In the genomic region with DNA sequence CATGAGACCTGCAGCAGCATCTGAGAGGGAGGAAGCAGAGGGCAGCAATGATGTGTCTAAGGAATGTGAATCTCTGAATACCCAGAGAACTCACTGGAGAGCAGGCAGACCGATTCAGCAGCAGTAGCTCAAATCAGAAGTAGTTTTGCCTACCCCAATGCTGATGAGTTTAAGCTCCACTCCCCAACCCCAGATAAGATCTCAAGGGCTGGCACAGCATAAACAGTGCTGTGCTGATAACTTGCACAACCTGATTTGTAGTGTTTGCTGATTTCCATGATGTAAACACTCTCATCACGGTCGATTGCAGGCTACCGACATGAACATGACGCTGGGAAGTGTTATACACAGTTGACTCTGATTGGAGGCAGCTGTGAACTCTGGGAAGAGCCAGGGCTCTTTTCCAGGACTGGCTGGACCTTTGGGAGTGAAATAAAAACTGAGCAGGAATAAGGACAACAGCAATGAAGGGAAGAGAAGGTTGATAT, we compare ENCODE assay signal across 1 cellular context.
TF ChIP-seq lines count a peak whose summit lies in the region.

No MANE protein-coding gene starts in this region.

TF ChIP-seq in HepG2, 621 proteins besides CTCF, POLR2A, EP300 and RAD21 (continued from another document and continues in another):
- TF ChIP-seq FOXP1 (IDR thresholded peaks at IDR 0.05) (no peak), FOXP1 (CRISPR knock-in tag; IDR thresholded peaks at IDR 0.05) (peak; percentile 91), ZSCAN20 (CRISPR knock-in tag; IDR thresholded peaks at IDR 0.05; ENCODE audit: borderline replicate concordance) (no peak), ZNF557 (CRISPR knock-in tag; IDR thresholded peaks at IDR 0.05) (no peak), CBX2 (IDR thresholded peaks at IDR 0.05; ENCODE audit: low read depth, low read length) (no peak), CBX2 (CRISPR knock-in tag; IDR thresholded peaks at IDR 0.05; ENCODE audit: low read depth) (no peak), MTF1 (CRISPR knock-in tag; IDR thresholded peaks at IDR 0.05) (no peak), MTERF4 (CRISPR knock-in tag; IDR thresholded peaks at IDR 0.05) (no peak), CEBPB (IDR thresholded peaks at IDR 0.05; ENCODE audit: borderline replicate concordance, low read depth, low read length) (peak; percentile 63; the same call in 1 of the 2 replicates), ZNF546 (CRISPR knock-in tag; conservative IDR thresholded peaks at IDR 0.05) (no peak), ZNF136 (CRISPR knock-in tag; IDR thresholded peaks at IDR 0.05; ENCODE audit: low read depth) (no peak), NAIF1 (CRISPR knock-in tag; IDR thresholded peaks at IDR 0.05; ENCODE audit: borderline replicate concordance) (no peak), ZNF576 (CRISPR knock-in tag; IDR thresholded peaks at IDR 0.05) (no peak), ZFAT (CRISPR knock-in tag; conservative IDR thresholded peaks at IDR 0.05) (no peak), PTBP1 (IDR thresholded peaks at IDR 0.05; ENCODE audit: low read depth, low read length, poor library complexity, severe bottlenecking) (no peak), CEBPG (CRISPR knock-in tag; IDR thresholded peaks at IDR 0.05) (peak; percentile 63), ZNF18 (CRISPR knock-in tag; IDR thresholded peaks at IDR 0.05; ENCODE audit: insufficient replicate concordance) (no peak), ZSCAN30 (CRISPR knock-in tag; IDR thresholded peaks at IDR 0.05) (no peak), ZHX1 (CRISPR knock-in tag; IDR thresholded peaks at IDR 0.05; ENCODE audit: low read depth) (no peak), ZBTB1 (CRISPR knock-in tag; IDR thresholded peaks at IDR 0.05; ENCODE audit: borderline replicate concordance) (no peak), ZNF564 (CRISPR knock-in tag; IDR thresholded peaks at IDR 0.05) (no peak), ZNF737 (CRISPR knock-in tag; IDR thresholded peaks at IDR 0.05; ENCODE audit: borderline replicate concordance) (no peak), KMT2A (CRISPR knock-in tag; IDR thresholded peaks at IDR 0.05) (no peak), ZNF652 (CRISPR knock-in tag; IDR thresholded peaks at IDR 0.05; ENCODE audit: borderline replicate concordance, low read depth) (no peak), MAX (IDR thresholded peaks at IDR 0.05) (peak; percentile 38; the same call in 1 of the 2 replicates), ZNF773 (CRISPR knock-in tag; IDR thresholded peaks at IDR 0.05; ENCODE audit: borderline replicate concordance) (no peak), FOXK1 (CRISPR knock-in tag; IDR thresholded peaks at IDR 0.05; ENCODE audit: borderline replicate concordance, low read depth) (peak; percentile 73; the same call in 1 of the 2 replicates), ZNF343 (CRISPR knock-in tag; IDR thresholded peaks at IDR 0.05) (no peak), GATA4 (IDR thresholded peaks at IDR 0.05; ENCODE audit: borderline replicate concordance, low read depth) (no peak), ZSCAN25 (CRISPR knock-in tag; IDR thresholded peaks at IDR 0.05) (no peak), E2F1 (CRISPR knock-in tag; IDR thresholded peaks at IDR 0.05) (no peak), ZFP1 (CRISPR knock-in tag; IDR thresholded peaks at IDR 0.05) (no peak), ZNF484 (CRISPR knock-in tag; IDR thresholded peaks at IDR 0.05; ENCODE audit: borderline replicate concordance, low read depth) (no peak), ZNF891 (CRISPR knock-in tag; IDR thresholded peaks at IDR 0.05) (no peak), TGIF2 (CRISPR knock-in tag; IDR thresholded peaks at IDR 0.05) (no peak), SIX1 (CRISPR knock-in tag; IDR thresholded peaks at IDR 0.05; ENCODE audit: borderline replicate concordance) (no peak), ZFP36L1 (CRISPR knock-in tag; IDR thresholded peaks at IDR 0.05) (no peak)
- TF ChIP-seq, protein P1, sequence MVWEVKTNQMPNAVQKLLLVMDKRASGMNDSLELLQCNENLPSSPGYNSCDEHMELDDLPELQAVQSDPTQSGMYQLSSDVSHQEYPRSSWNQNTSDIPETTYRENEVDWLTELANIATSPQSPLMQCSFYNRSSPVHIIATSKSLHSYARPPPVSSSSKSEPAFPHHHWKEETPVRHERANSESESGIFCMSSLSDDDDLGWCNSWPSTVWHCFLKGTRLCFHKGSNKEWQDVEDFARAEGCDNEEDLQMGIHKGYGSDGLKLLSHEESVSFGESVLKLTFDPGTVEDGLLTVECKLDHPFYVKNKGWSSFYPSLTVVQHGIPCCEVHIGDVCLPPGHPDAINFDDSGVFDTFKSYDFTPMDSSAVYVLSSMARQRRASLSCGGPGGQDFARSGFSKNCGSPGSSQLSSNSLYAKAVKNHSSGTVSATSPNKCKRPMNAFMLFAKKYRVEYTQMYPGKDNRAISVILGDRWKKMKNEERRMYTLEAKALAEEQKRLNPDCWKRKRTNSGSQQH (CRISPR knock-in tag; IDR thresholded peaks at IDR 0.05; ENCODE audit: low read depth) = no peak
- TF ChIP-seq, protein P2, sequence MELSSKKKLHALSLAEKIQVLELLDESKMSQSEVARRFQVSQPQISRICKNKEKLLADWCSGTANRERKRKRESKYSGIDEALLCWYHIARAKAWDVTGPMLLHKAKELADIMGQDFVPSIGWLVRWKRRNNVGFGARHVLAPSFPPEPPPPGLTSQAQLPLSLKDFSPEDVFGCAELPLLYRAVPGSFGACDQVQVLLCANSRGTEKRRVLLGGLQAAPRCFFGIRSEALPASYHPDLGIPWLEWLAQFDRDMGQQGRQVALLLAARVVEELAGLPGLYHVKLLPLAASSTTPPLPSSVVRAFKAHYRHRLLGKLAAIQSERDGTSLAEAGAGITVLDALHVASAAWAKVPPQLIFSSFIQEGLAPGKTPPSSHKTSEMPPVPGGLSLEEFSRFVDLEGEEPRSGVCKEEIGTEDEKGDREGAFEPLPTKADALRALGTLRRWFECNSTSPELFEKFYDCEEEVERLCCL (CRISPR knock-in tag; IDR thresholded peaks at IDR 0.05; ENCODE audit: borderline replicate concordance) = no peak
- TF ChIP-seq, protein P3, sequence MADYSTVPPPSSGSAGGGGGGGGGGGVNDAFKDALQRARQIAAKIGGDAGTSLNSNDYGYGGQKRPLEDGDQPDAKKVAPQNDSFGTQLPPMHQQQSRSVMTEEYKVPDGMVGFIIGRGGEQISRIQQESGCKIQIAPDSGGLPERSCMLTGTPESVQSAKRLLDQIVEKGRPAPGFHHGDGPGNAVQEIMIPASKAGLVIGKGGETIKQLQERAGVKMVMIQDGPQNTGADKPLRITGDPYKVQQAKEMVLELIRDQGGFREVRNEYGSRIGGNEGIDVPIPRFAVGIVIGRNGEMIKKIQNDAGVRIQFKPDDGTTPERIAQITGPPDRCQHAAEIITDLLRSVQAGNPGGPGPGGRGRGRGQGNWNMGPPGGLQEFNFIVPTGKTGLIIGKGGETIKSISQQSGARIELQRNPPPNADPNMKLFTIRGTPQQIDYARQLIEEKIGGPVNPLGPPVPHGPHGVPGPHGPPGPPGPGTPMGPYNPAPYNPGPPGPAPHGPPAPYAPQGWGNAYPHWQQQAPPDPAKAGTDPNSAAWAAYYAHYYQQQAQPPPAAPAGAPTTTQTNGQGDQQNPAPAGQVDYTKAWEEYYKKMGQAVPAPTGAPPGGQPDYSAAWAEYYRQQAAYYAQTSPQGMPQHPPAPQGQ (CRISPR knock-in tag; IDR thresholded peaks at IDR 0.05; ENCODE audit: borderline replicate concordance) = no peak
- TF ChIP-seq, protein P4, sequence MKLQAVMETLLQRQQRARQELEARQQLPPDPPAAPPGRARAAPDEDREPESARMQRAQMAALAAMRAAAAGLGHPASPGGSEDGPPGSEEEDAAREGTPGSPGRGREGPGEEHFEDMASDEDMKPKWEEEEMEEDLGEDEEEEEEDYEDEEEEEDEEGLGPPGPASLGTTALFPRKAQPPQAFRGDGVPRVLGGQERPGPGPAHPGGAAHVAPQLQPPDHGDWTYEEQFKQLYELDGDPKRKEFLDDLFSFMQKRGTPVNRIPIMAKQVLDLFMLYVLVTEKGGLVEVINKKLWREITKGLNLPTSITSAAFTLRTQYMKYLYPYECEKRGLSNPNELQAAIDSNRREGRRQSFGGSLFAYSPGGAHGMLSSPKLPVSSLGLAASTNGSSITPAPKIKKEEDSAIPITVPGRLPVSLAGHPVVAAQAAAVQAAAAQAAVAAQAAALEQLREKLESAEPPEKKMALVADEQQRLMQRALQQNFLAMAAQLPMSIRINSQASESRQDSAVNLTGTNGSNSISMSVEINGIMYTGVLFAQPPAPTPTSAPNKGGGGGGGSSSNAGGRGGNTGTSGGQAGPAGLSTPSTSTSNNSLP (IDR thresholded peaks at IDR 0.05; ENCODE audit: low read depth, low read length) = peak; percentile 62; the same call in 1 of the 2 replicates
- TF ChIP-seq, protein P5, sequence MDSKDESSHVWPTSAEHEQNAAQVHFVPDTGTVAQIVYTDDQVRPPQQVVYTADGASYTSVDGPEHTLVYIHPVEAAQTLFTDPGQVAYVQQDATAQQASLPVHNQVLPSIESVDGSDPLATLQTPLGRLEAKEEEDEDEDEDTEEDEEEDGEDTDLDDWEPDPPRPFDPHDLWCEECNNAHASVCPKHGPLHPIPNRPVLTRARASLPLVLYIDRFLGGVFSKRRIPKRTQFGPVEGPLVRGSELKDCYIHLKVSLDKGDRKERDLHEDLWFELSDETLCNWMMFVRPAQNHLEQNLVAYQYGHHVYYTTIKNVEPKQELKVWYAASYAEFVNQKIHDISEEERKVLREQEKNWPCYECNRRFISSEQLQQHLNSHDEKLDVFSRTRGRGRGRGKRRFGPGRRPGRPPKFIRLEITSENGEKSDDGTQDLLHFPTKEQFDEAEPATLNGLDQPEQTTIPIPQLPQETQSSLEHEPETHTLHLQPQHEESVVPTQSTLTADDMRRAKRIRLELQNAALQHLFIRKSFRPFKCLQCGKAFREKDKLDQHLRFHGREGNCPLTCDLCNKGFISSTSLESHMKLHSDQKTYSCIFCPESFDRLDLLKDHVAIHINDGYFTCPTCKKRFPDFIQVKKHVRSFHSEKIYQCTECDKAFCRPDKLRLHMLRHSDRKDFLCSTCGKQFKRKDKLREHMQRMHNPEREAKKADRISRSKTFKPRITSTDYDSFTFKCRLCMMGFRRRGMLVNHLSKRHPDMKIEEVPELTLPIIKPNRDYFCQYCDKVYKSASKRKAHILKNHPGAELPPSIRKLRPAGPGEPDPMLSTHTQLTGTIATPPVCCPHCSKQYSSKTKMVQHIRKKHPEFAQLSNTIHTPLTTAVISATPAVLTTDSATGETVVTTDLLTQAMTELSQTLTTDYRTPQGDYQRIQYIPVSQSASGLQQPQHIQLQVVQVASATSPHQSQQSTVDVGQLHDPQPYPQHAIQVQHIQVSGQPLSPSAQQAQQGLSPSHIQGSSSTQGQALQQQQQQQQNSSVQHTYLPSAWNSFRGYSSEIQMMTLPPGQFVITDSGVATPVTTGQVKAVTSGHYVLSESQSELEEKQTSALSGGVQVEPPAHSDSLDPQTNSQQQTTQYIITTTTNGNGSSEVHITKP (CRISPR knock-in tag; IDR thresholded peaks at IDR 0.05; ENCODE audit: low read depth) = no peak
- TF ChIP-seq, protein P6, sequence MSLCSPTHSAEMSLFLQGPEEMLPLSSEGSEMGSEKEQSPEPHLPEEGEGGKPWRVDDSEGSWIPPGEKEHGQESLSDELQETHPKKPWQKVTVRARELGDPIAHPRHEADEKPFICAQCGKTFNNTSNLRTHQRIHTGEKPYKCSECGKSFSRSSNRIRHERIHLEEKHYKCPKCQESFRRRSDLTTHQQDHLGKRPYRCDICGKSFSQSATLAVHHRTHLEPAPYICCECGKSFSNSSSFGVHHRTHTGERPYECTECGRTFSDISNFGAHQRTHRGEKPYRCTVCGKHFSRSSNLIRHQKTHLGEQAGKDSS (CRISPR knock-in tag; IDR thresholded peaks at IDR 0.05; ENCODE audit: borderline replicate concordance, low read depth) = no peak
